Comparison of ENCODE assay signal across 25 cellular contexts in genomic region chr10:26544932-26545331, GRCh38.
DNase-seq lines count a peak whose midpoint lies in the region; ATAC-seq and TF ChIP-seq lines count a peak whose summit lies in the region.
"Had no signal": no experiment of that assay in that cellular context is flagged by ENCODE, and none has a peak within 500 bp of the region (broad histone marks: within the 10 kb centered on the region; RNA-seq: fewer than 3 reads in every experiment).

No MANE protein-coding gene starts in this region.

- intact Hi-C loops in CD8-positive, alpha-beta T cell (cut with DNase I, micrococcal nuclease), result no loop called here

- peaks cover 9% of the 10 kb centered on the region for H3K4me1 ChIP-seq in CD8-positive, alpha-beta T cell (ENCODE audit: insufficient read depth, low read length)
- H3K4me1 ChIP-seq in OCI-LY3 (ENCODE audit: low read length), result peaks cover 25% of the 10 kb centered on the region
- H3K4me1 ChIP-seq: lower lobe of right lung, vagina had no signal

- H3K27me3 ChIP-seq in CD8-positive, alpha-beta T cell (ENCODE audit: insufficient read depth, low read length), result no peaks in the 10 kb centered on the region
- H3K27me3 ChIP-seq in OCI-LY3 (ENCODE audit: low read depth, low read length), result no peaks in the 10 kb centered on the region
- H3K27me3 ChIP-seq: dorsolateral prefrontal cortex, ovary, vagina had no signal

- H3K4me3 Mint-ChIP-seq in CD8-positive, alpha-beta T cell, result no peak overlapping the region
- H3K4me3 Mint-ChIP-seq in immature natural killer cell, result no peak overlapping the region

- peak overlapping the region; percentile 95 for H3K27ac Mint-ChIP-seq in CD8-positive, alpha-beta T cell
- peak overlapping the region; percentile 49 to 77 (median 66) for H3K27ac Mint-ChIP-seq in immature natural killer cell

- H4K20me1 ChIP-seq in OCI-LY3 (ENCODE audit: insufficient read depth, low read length), result 0 out of 2 replicates have a peak, but pooled peaks cover 6% of the 10 kb centered on the region

- H3K4me1 Mint-ChIP-seq in CD8-positive, alpha-beta T cell (ENCODE audit: low read depth), result peaks cover 31% of the 10 kb centered on the region
- peaks cover 18 to 64% of the 10 kb centered on the region in 2 donors for H3K4me1 Mint-ChIP-seq in immature natural killer cell

- H3K4me3 ChIP-seq in AG10803 (ENCODE audit: low read length), result no peak overlapping the region
- H3K4me3 ChIP-seq in CD8-positive, alpha-beta T cell (ENCODE audit: low read depth, low read length), result no peak overlapping the region
- no peak overlapping the region for H3K4me3 ChIP-seq in OCI-LY3 (ENCODE audit: low read length)
- H3K4me3 ChIP-seq: dorsolateral prefrontal cortex, lower lobe of right lung, ovary, vagina had no signal

- H3K9me3 Mint-ChIP-seq in CD8-positive, alpha-beta T cell, result peaks cover 7% of the 10 kb centered on the region
- H3K9me3 Mint-ChIP-seq in immature natural killer cell, result peaks cover 0 to 9% (median 5%) of the 10 kb centered on the region in 6 donors

- no peak overlapping the region for H3K4me2 ChIP-seq in OCI-LY3 (ENCODE audit: low read length)

- H2AFZ ChIP-seq in OCI-LY3 (ENCODE audit: low read depth, low read length), result no peak overlapping the region

- no peaks in the 10 kb centered on the region for H3K79me2 ChIP-seq in OCI-LY3 (ENCODE audit: low read length)

- TF ChIP-seq CTCF in AG10803 (conservative IDR thresholded peaks at IDR 0.05; ENCODE audit: low read length) (no peak), OCI-LY3 (IDR thresholded peaks at IDR 0.05; ENCODE audit: low read depth, low read length) (no peak)
- TF ChIP-seq CTCF in CD8-positive, alpha-beta T cell (IDR thresholded peaks at IDR 0.05), result no peak

- no peak overlapping the region for H3K9ac ChIP-seq in OCI-LY3 (ENCODE audit: low read length)

- no peak for ATAC-seq in CD8-positive, alpha-beta T cell
- ATAC-seq: lower lobe of right lung, right cardiac atrium had no signal

- CTCF ChIA-PET in CD8-positive, alpha-beta T cell (lab: Charles Lee), result no interaction called here

- DNase-seq in AG10803 (ENCODE audit: low read depth) (peak; percentile 30), immature natural killer cell (no peak), RPMI8226 (no peak), NCI-H1436 (lab: John Stamatoyannopoulos, UW) (no peak), NOMO-1 treated with DMSO at 0.1 percent for 48 hours (lab: John Stamatoyannopoulos, UW; ENCODE audit: unreplicated experiment) (no peak), DMS53 (lab: John Stamatoyannopoulos, UW) (no peak)
- no peak for DNase-seq in CD8-positive, alpha-beta T cell
- DNase-seq: activated CD4-positive, alpha-beta T cell treated with anti-CD3 and anti-CD28 coated beads for 4 hours; activated gamma-delta T cell; anterior cingulate cortex; caudate nucleus; COR-L47; DND-41; dorsolateral prefrontal cortex; foreskin melanocyte; hippocampal formation; lower lobe of right lung; NCI-H748 treated with DMSO at 0.1 percent for 48 hours; OCI-M1; ovary; right cardiac atrium; SHP77; stimulated activated CD4-positive, alpha-beta T cell treated with anti-CD3 and anti-CD28 coated beads, Interleukin-15, amount 100 ng/mL, for 24 hours had no signal

- no peaks in the 10 kb centered on the region for H3K27me3 Mint-ChIP-seq in CD8-positive, alpha-beta T cell (ENCODE audit: low read depth)
- peaks cover 0 to 2% (median 0%) of the 10 kb centered on the region in 3 donors for H3K27me3 Mint-ChIP-seq in immature natural killer cell (ENCODE audit: low read depth in 3 of 3)

- peaks cover 87% of the 10 kb centered on the region for H3K36me3 Mint-ChIP-seq in CD8-positive, alpha-beta T cell
- peaks cover 32 to 60% (median 47%) of the 10 kb centered on the region in 3 donors for H3K36me3 Mint-ChIP-seq in immature natural killer cell

- POLR2A ChIA-PET in CD8-positive, alpha-beta T cell (lab: Charles Lee), result no interaction called here

- peaks cover 30% of the 10 kb centered on the region for H3K36me3 ChIP-seq in CD8-positive, alpha-beta T cell (ENCODE audit: insufficient read depth, low read length)
- H3K36me3 ChIP-seq in OCI-LY3 (replicated peaks; ENCODE audit: low read depth, low read length), result peaks cover 53% of the 10 kb centered on the region
- H3K36me3 ChIP-seq: ovary, vagina had no signal

- no peak overlapping the region for H3K27ac ChIP-seq in CD8-positive, alpha-beta T cell (ENCODE audit: low read depth, low read length)
- 0 out of 2 replicates have a peak overlapping the region, but pooled peaks have one; percentile 15 for H3K27ac ChIP-seq in OCI-LY3 (ENCODE audit: low read length)
- H3K27ac ChIP-seq: dorsolateral prefrontal cortex, lower lobe of right lung, ovary, vagina had no signal

- H3K9me3 ChIP-seq in CD8-positive, alpha-beta T cell (ENCODE audit: low read length), result no peaks in the 10 kb centered on the region
- H3K9me3 ChIP-seq in OCI-LY3 (ENCODE audit: insufficient read depth, low read length), result no peaks in the 10 kb centered on the region
- H3K9me3 ChIP-seq: lower lobe of right lung, ovary, vagina had no signal
